In genomic region chr11:64687641-64688533, GRCh38 we compare ENCODE assay signal across 10 cellular contexts. TPM values are rescaled to one million over a fixed set of nuclear protein-coding genes. Genes with fewer than 3 reads are reported as not detected.
DNase-seq lines count a peak whose midpoint lies in the region; ATAC-seq and TF ChIP-seq lines count a peak whose summit lies in the region.
"Had no signal": no experiment of that assay in that cellular context is flagged by ENCODE, and none has a peak within 500 bp of the region (broad histone marks: within the 10 kb centered on the region; RNA-seq: fewer than 3 reads in every experiment).

No MANE protein-coding gene starts in this region.

- H2AFZ ChIP-seq in GM23338, result no peak overlapping the region

- DNase-seq in GM23338 (ENCODE audit: low spot score) (no peak), WERI-Rb-1 (no peak), colonic mucosa (no peak), OCI-M1 (lab: John Stamatoyannopoulos, UW) (no peak), middle frontal gyrus (ENCODE audit: extremely low spot score, low spot score) (no peak)

- H3K9me3 Mint-ChIP-seq in GM23338, result no peaks in the 10 kb centered on the region

- H3K79me2 ChIP-seq in GM23338 (replicated peaks; ENCODE audit: insufficient read depth), result no peaks in the 10 kb centered on the region

- no peak for TF ChIP-seq CTCF in GM23338 (conservative IDR thresholded peaks at IDR 0.05; ENCODE audit: low read depth in 2 of 2)
- no peak for TF ChIP-seq CTCF in WERI-Rb-1 (IDR thresholded peaks at IDR 0.05; ENCODE audit: low read depth, low read length)
- no peak for TF ChIP-seq CTCF in colonic mucosa (IDR thresholded peaks at IDR 0.05)

- intact Hi-C loops in colonic mucosa (cut with DNase I), result loop anchor here (5.0 kb wide), 1 partner anchor 54 kb away; the partner anchor contains the start of gene RASGRP2

- H3K27ac Mint-ChIP-seq in GM23338, result no peak overlapping the region

- H3K9me3 ChIP-seq in WERI-Rb-1 (ENCODE audit: severe bottlenecking) (no peaks in the 10 kb centered on the region), iPS-18a (ENCODE audit: control insufficient read depth, low read depth, low read length) (no peaks in the 10 kb centered on the region), skeletal muscle tissue (ENCODE audit: control insufficient read depth in 3 of 3, low read length in 3 of 3) (no peaks in the 10 kb centered on the region), colonic mucosa (no peaks in the 10 kb centered on the region)

- no peaks in the 10 kb centered on the region for H3K27me3 ChIP-seq in GM23338 (ENCODE audit: insufficient read depth)
- no peaks in the 10 kb centered on the region for H3K27me3 ChIP-seq in WERI-Rb-1 (ENCODE audit: insufficient read depth, low read depth, severe bottlenecking)
- H3K27me3 ChIP-seq in iPS-18a (ENCODE audit: control insufficient read depth, insufficient read depth, low read length), result no peaks in the 10 kb centered on the region
- no peaks in the 10 kb centered on the region for H3K27me3 ChIP-seq in skeletal muscle tissue (ENCODE audit: control insufficient read depth in 3 of 3, insufficient read depth in 3 of 3, low read length in 3 of 3)
- no peaks in the 10 kb centered on the region for H3K27me3 ChIP-seq in colonic mucosa

- H3K9ac ChIP-seq in iPS-18a (ENCODE audit: low read length) (no peak overlapping the region), skeletal muscle tissue (ENCODE audit: low read depth in 1 of 3, low read length in 3 of 3) (peak overlapping the region; percentile 51 to 74 (median 64)), colonic mucosa (ENCODE audit: low read depth in 2 of 2, low read length in 2 of 2) (no peak overlapping the region)

- peaks cover 18% of the 10 kb centered on the region for H3K4me1 ChIP-seq in GM23338 (ENCODE audit: insufficient read depth)
- no peaks in the 10 kb centered on the region for H3K4me1 ChIP-seq in iPS-18a (ENCODE audit: control insufficient read depth, low read depth, low read length)
- H3K4me1 ChIP-seq in skeletal muscle tissue (ENCODE audit: control insufficient read depth in 3 of 3, insufficient read depth in 3 of 3, low read length in 3 of 3), result peaks cover 32 to 39% (median 38%) of the 10 kb centered on the region in 3 donors
- H3K4me1 ChIP-seq in colonic mucosa, result no peaks in the 10 kb centered on the region

- H3K36me3 ChIP-seq in GM23338 (ENCODE audit: insufficient read depth) (no peaks in the 10 kb centered on the region), WERI-Rb-1 (no peaks in the 10 kb centered on the region), iPS-18a (ENCODE audit: control insufficient read depth, low read depth, low read length) (no peaks in the 10 kb centered on the region), skeletal muscle tissue (ENCODE audit: control insufficient read depth in 3 of 3, insufficient read depth in 3 of 3, low read length in 3 of 3) (no peaks in the 10 kb centered on the region), colonic mucosa (no peaks in the 10 kb centered on the region)

- peak; percentile 95 for ATAC-seq in GM23338
- ATAC-seq in GM21390 (IDR thresholded peaks at IDR 0.05; ENCODE audit: unreplicated experiment), result no peak

- peak overlapping the region; percentile 71; the same call in 1 of the 2 replicates for H3K4me3 ChIP-seq in GM23338
- peak overlapping the region; percentile 53 for H3K4me3 ChIP-seq in WERI-Rb-1 (ENCODE audit: low read depth, low read length)
- H3K4me3 ChIP-seq in iPS-18a (ENCODE audit: low read length), result peak overlapping the region; percentile 80
- peak overlapping the region; percentile 70 to 82 (median 75) for H3K4me3 ChIP-seq in skeletal muscle tissue (ENCODE audit: low read length in 3 of 3)
- H3K4me3 ChIP-seq in colonic mucosa, result no peak overlapping the region

- H3K4me3 Mint-ChIP-seq in GM23338, result peak overlapping the region; percentile 88

- H3K27me3 Mint-ChIP-seq in GM23338 (ENCODE audit: insufficient read depth, low read depth, poor library complexity), result peaks cover 11% of the 10 kb centered on the region

- peak overlapping the region; percentile 31 for H3K4me2 ChIP-seq in GM23338

- H3K27ac ChIP-seq in GM23338 (ENCODE audit: low read depth) (no peak overlapping the region), WERI-Rb-1 (no peak overlapping the region), iPS-18a (ENCODE audit: low read length) (no peak overlapping the region), skeletal muscle tissue (ENCODE audit: low read depth, low read length) (peak overlapping the region; percentile 80), colonic mucosa (no peak overlapping the region)

- H4K20me1 ChIP-seq in GM23338 (replicated peaks; ENCODE audit: insufficient read depth), result no peaks in the 10 kb centered on the region

- no peaks in the 10 kb centered on the region; the same call in 2 of the 3 replicates for H3K36me3 Mint-ChIP-seq in GM23338 (ENCODE audit: low read depth)
- H3K36me3 Mint-ChIP-seq: activated CD8-positive, alpha-beta memory T cell treated with anti-CD3 and anti-CD28 coated beads, Interleukin-2, amount 10 ng/mL, durations not matched to agents 7 days and 5 days had no signal

- 0 out of 2 replicates have a peak, but pooled peaks cover 2% of the 10 kb centered on the region for H3F3A ChIP-seq in GM23338 (replicated peaks; ENCODE audit: low read depth)

- no peaks in the 10 kb centered on the region for H3K9me2 ChIP-seq in GM23338 (ENCODE audit: insufficient read depth)

- peaks cover 26% of the 10 kb centered on the region for H3K4me1 Mint-ChIP-seq in GM23338

TF ChIP-seq in GM23338, 12 proteins besides CTCF, POLR2A, EP300 and RAD21 (continues in another document):
- TF ChIP-seq STAT1 (IDR thresholded peaks at IDR 0.05; ENCODE audit: unreplicated experiment) (no peak), ZNF462 (CRISPR knock-in tag; IDR thresholded peaks at IDR 0.05) (no peak), ZNF331 (CRISPR knock-in tag; IDR thresholded peaks at IDR 0.05; ENCODE audit: low read depth) (no peak), POLR2AphosphoS5 (IDR thresholded peaks at IDR 0.05; ENCODE audit: low read depth) (no peak), ZNF114 (CRISPR knock-in tag; IDR thresholded peaks at IDR 0.05) (no peak)

RNA-seq across cellular contexts. Expression of gene NRXN2, which starts 35.1 kb away (rescaled TPM):
- 17.0 and 22.1 TPM in 2 replicates for total RNA-seq in GM23338 (2014; rRNA removed; shearing (Covaris generic))
- polyA plus RNA-seq in GM23338 (2016; fragmentation: Nextera tagmentation; extraction: Ambion mirVana), result 3.4 and 5.7 TPM in 2 replicates
- 9.4 TPM for total RNA-seq in skeletal muscle tissue
- 1 to 10 TPM; 2.2 to 5.4 TPM for total RNA-seq in colonic mucosa

RNA-seq across cellular contexts. Expression of gene RASGRP2, which starts 56.1 kb away (rescaled TPM):
- total RNA-seq in GM23338 (2014; rRNA removed; shearing (Covaris generic)), result 30.1 and 34.4 TPM in 2 replicates
- polyA plus RNA-seq in GM23338 (2016; fragmentation: Nextera tagmentation; extraction: Ambion mirVana), result 50.4 and 60.5 TPM in 2 replicates
- total RNA-seq in skeletal muscle tissue (12.0 TPM), colonic mucosa (1 to 10 TPM; 2.8 to 3.5 TPM)
- total RNA-seq: HT1080 had no signal

Comparison
In these comparisons a context has a peak if more than half of its experiments do, and no peak if none do; other contexts are left out.
1. H3K9ac ChIP-seq: peak in skeletal muscle tissue (3 of 3); none in iPS-18a (single experiment) and colonic mucosa (0 of 2).